In genomic region chr10:78462221-78462620, GRCh38 we compare ENCODE assay signal across 20 cellular contexts.
"Had no signal": no experiment of that assay in that cellular context is flagged by ENCODE, and none has a peak within 500 bp of the region (broad histone marks: within the 10 kb centered on the region; RNA-seq: fewer than 3 reads in every experiment).

No MANE protein-coding gene starts in this region.

- H3K9me3 ChIP-seq: gastroesophageal sphincter, heart left ventricle, neutrophil, sigmoid colon had no signal

- H3K27ac ChIP-seq: gastroesophageal sphincter, heart left ventricle, neutrophil, parathyroid adenoma, sigmoid colon, WERI-Rb-1 had no signal

- H3K4me1 Mint-ChIP-seq: activated T-helper 17 cell treated with anti-CD3 and anti-CD28 coated beads, Interleukin-2, amount 50 U/mL, for 72 hours; immature natural killer cell; stimulated activated memory B cell treated with anti-CD40 and anti-IgM and Interleukin-4, amounts not matched to agents 10 μg/mL and 1 μg/mL and 100 μg/mL, for 72 hours had no signal

- H3K27me3 ChIP-seq: gastroesophageal sphincter, heart left ventricle, neutrophil, sigmoid colon had no signal

- H3K9me3 Mint-ChIP-seq: activated naive CD4-positive, alpha-beta T cell treated with anti-CD3 and anti-CD28 coated beads for 36 hours; activated T-helper 17 cell treated with anti-CD3 and anti-CD28 coated beads, Interleukin-2, amount 50 U/mL, for 72 hours; immature natural killer cell had no signal

- H3K4me1 ChIP-seq: gastroesophageal sphincter, parathyroid adenoma, sigmoid colon had no signal

- H3K36me3 Mint-ChIP-seq: immature natural killer cell; stimulated activated memory B cell treated with anti-CD40 and anti-IgM and Interleukin-4, amounts not matched to agents 10 μg/mL and 1 μg/mL and 100 μg/mL, for 72 hours had no signal

- H3K9ac ChIP-seq: parathyroid adenoma had no signal

- H3K36me3 ChIP-seq: gastroesophageal sphincter, heart left ventricle, neutrophil, sigmoid colon, WERI-Rb-1 had no signal

- H3K27ac Mint-ChIP-seq: activated naive CD4-positive, alpha-beta T cell treated with anti-CD3 and anti-CD28 coated beads for 36 hours; activated T-helper 17 cell treated with anti-CD3 and anti-CD28 coated beads, Interleukin-2, amount 50 U/mL, for 72 hours; immature natural killer cell; naive thymus-derived CD4-positive, alpha-beta T cell; stimulated activated memory B cell treated with anti-CD40 and anti-IgM and Interleukin-4, amounts not matched to agents 10 μg/mL and 1 μg/mL and 100 μg/mL, for 72 hours had no signal

- H3K79me2 ChIP-seq: parathyroid adenoma had no signal

- FAIRE-seq: urothelium cell line had no signal

- H3K4me3 ChIP-seq: gastroesophageal sphincter, heart left ventricle, sigmoid colon had no signal

- ATAC-seq: activated T-helper 17 cell treated with anti-CD3 and anti-CD28 coated beads, Interleukin-2, amount 50 U/mL, for 72 hours; esophagus mucosa; gastroesophageal sphincter; heart left ventricle; naive thymus-derived CD4-positive, alpha-beta T cell; stimulated activated memory B cell treated with anti-CD40 and anti-IgM and Interleukin-4, amounts not matched to agents 10 μg/mL and 1 μg/mL and 100 μg/mL, for 72 hours had no signal

- DNase-seq: activated CD4-positive, alpha-beta T cell treated with anti-CD3 and anti-CD28 coated beads, Interleukin-2, amount 50 U/mL, for 4 hours; activated naive CD4-positive, alpha-beta T cell treated with anti-CD3 and anti-CD28 coated beads for 36 hours; anterior cingulate cortex; cortex of kidney; heart left ventricle; immature natural killer cell; kidney glomerular epithelial cell; mesenchymal stem cell; stimulated activated CD4-positive, alpha-beta T cell treated with anti-CD3 and anti-CD28 coated beads, Interleukin-4, amount 100 ng/mL, for 4 hours; T-helper 2 cell; WERI-Rb-1 had no signal

- H3K4me3 Mint-ChIP-seq: activated naive CD4-positive, alpha-beta T cell treated with anti-CD3 and anti-CD28 coated beads for 36 hours; activated T-helper 17 cell treated with anti-CD3 and anti-CD28 coated beads, Interleukin-2, amount 50 U/mL, for 72 hours; immature natural killer cell; naive thymus-derived CD4-positive, alpha-beta T cell; stimulated activated memory B cell treated with anti-CD40 and anti-IgM and Interleukin-4, amounts not matched to agents 10 μg/mL and 1 μg/mL and 100 μg/mL, for 72 hours had no signal

- H2AFZ ChIP-seq: parathyroid adenoma had no signal
